16 cellular contexts compared by ENCODE assay signal in genomic region chr10:10126231-10126630, GRCh38.
DNase-seq lines count a peak whose midpoint lies in the region; ATAC-seq and TF ChIP-seq lines count a peak whose summit lies in the region.
"Had no signal": no experiment of that assay in that cellular context is flagged by ENCODE, and none has a peak within 500 bp of the region (broad histone marks: within the 10 kb centered on the region; RNA-seq: fewer than 3 reads in every experiment).

No MANE protein-coding gene starts in this region.

- ATAC-seq in gastrocnemius medialis (no peak), HG02642 (IDR thresholded peaks at IDR 0.05; ENCODE audit: poor library complexity, unreplicated experiment) (no peak)
- ATAC-seq: HCT116 had no signal

- H3K27ac ChIP-seq in tibial artery (no peak overlapping the region), gastrocnemius medialis (no peak overlapping the region)

- DNase-seq in amniotic epithelial cell (ENCODE audit: low read depth) = peak; percentile 6
- peak; percentile 27 for DNase-seq in choroid plexus epithelial cell (ENCODE audit: low read depth)
- peak; percentile 24 for DNase-seq in iris pigment epithelial cell (ENCODE audit: low read depth)
- DNase-seq in HPDE6-E6E7 (ENCODE audit: extremely low spot score) = no peak
- no peak for DNase-seq in tibial artery
- DNase-seq in gastrocnemius medialis = no peak
- DNase-seq: ACHN; BE2C; C1 segment of cervical spinal cord; Caco-2; CD4-positive, alpha-beta T cell; GOT3; H7; HFFc6 had no signal

- no peak for TF ChIP-seq CTCF in choroid plexus epithelial cell (conservative IDR thresholded peaks at IDR 0.05; ENCODE audit: low read depth, low read length)
- TF ChIP-seq CTCF in tibial artery (IDR thresholded peaks at IDR 0.05) = no peak
- TF ChIP-seq CTCF in gastrocnemius medialis (IDR thresholded peaks at IDR 0.05 in 4 of 5, conservative IDR thresholded peaks at IDR 0.05 in 1 of 5) = no peak

- H3K27me3 ChIP-seq in tibial artery = no peaks in the 10 kb centered on the region
- H3K27me3 ChIP-seq in gastrocnemius medialis = no peaks in the 10 kb centered on the region
- H3K27me3 ChIP-seq: BE2C had no signal

- H3K4me3 ChIP-seq in choroid plexus epithelial cell (ENCODE audit: low read depth, low read length) (no peak overlapping the region), tibial artery (no peak overlapping the region), gastrocnemius medialis (no peak overlapping the region)

- no peak for TF ChIP-seq POLR2A in gastrocnemius medialis (IDR thresholded peaks at IDR 0.05)

- intact Hi-C loops in tibial artery (cut with DNase I; ENCODE audit: low total_unique reads) (no loop called here), gastrocnemius medialis (cut with DNase I; ENCODE audit: low total_unique reads) (no loop called here)

- H3K4me1 ChIP-seq in tibial artery = no peaks in the 10 kb centered on the region
- no peaks in the 10 kb centered on the region for H3K4me1 ChIP-seq in gastrocnemius medialis
- H3K4me1 ChIP-seq: BE2C, Caco-2 had no signal

- in situ Hi-C loops in gastrocnemius medialis (cut with MboI; ENCODE audit: low sequenced_read_pairs in 4 of 4) = no loop called here

- no peaks in the 10 kb centered on the region for H3K9me3 ChIP-seq in tibial artery
- no peaks in the 10 kb centered on the region for H3K9me3 ChIP-seq in gastrocnemius medialis
- H3K9me3 ChIP-seq: BE2C, Caco-2 had no signal

- no peaks in the 10 kb centered on the region for H3K36me3 ChIP-seq in tibial artery
- H3K36me3 ChIP-seq in gastrocnemius medialis = no peaks in the 10 kb centered on the region
- H3K36me3 ChIP-seq: BE2C had no signal

Comparison
In these comparisons a context has a peak if more than half of its experiments do, and no peak if none do; other contexts are left out.
1. DNase-seq: peak in amniotic epithelial cell (single experiment), choroid plexus epithelial cell (single experiment) and iris pigment epithelial cell (single experiment); none in HPDE6-E6E7 (single experiment), tibial artery (0 of 2) and gastrocnemius medialis (0 of 2).